Comparison of ENCODE assay signal across 12 cellular contexts in genomic region chr20:10524034-10524476, GRCh38.
DNase-seq lines count a peak whose midpoint lies in the region; ATAC-seq and TF ChIP-seq lines count a peak whose summit lies in the region.
"Had no signal": no experiment of that assay in that cellular context is flagged by ENCODE, and none has a peak within 500 bp of the region (broad histone marks: within the 10 kb centered on the region; RNA-seq: fewer than 3 reads in every experiment).

No MANE protein-coding gene starts in this region.

- intact Hi-C loops in PC-3 (cut with micrococcal nuclease), result loop anchor here (2.0 to 10.0 kb wide), 2 partner anchors 29 to 449 kb away; no protein-coding TSS in a partner anchor

- no peak overlapping the region for H2BK120ac ChIP-seq in neuronal stem cell (ENCODE audit: low read depth, low read length)

- no peak for TF ChIP-seq POLR2A in gastroesophageal sphincter (IDR thresholded peaks at IDR 0.05)

- peaks cover 52% of the 10 kb centered on the region for H3K4me1 ChIP-seq in PC-3 (ENCODE audit: insufficient read depth, low read length)
- H3K4me1 ChIP-seq in gastroesophageal sphincter, result peaks cover 0 to 28% (median 0%) of the 10 kb centered on the region in 3 donors
- H3K4me1 ChIP-seq in neuronal stem cell (ENCODE audit: control insufficient read depth in 2 of 2, insufficient read depth in 1 of 2, low read depth in 1 of 2, low read length in 2 of 2), result peaks cover 22 to 24% of the 10 kb centered on the region in 2 donors

- no peaks in the 10 kb centered on the region for H4K20me1 ChIP-seq in PC-3 (ENCODE audit: low read length)
- H4K20me1 ChIP-seq: BLaER1 treated with 17β-estradiol and CSF1 and Interleukin-3, amounts not matched to agents 10 nM and 100 nM had no signal

- H3K9me3 ChIP-seq in PC-3 (ENCODE audit: low read length) (no peaks in the 10 kb centered on the region), gastroesophageal sphincter (no peaks in the 10 kb centered on the region), neuronal stem cell (replicated peaks in 1 of 2; ENCODE audit: control insufficient read depth in 2 of 2, insufficient read depth in 1 of 2, low read depth in 1 of 2, low read length in 2 of 2) (peaks cover 0 to 16% of the 10 kb centered on the region in 2 donors)
- H3K9me3 ChIP-seq: BLaER1 treated with 17β-estradiol and CSF1 and Interleukin-3, amounts not matched to agents 10 nM and 100 nM had no signal

- H2BK12ac ChIP-seq in neuronal stem cell (ENCODE audit: low read length), result no peak overlapping the region

- H3K27ac ChIP-seq in PC-3 (ENCODE audit: low read length) (peak overlapping the region; percentile 72), gastroesophageal sphincter (peak overlapping the region; percentile 39 to 56 (median 46)), neuronal stem cell (replicated peaks; ENCODE audit: low read length) (peak overlapping the region; percentile 11)
- H3K27ac ChIP-seq: BLaER1 treated with 17β-estradiol and CSF1 and Interleukin-3, amounts not matched to agents 10 nM and 100 nM had no signal

- no peak overlapping the region for H3K4me3 ChIP-seq in PC-3 (ENCODE audit: low read length)
- no peak overlapping the region for H3K4me3 ChIP-seq in gastroesophageal sphincter
- H3K4me3 ChIP-seq in neuronal stem cell (ENCODE audit: low read length in 2 of 2), result peak overlapping the region in 1 of 2 donors; percentile 27
- H3K4me3 ChIP-seq: BLaER1 treated with 17β-estradiol and CSF1 and Interleukin-3, amounts not matched to agents 10 nM and 100 nM; skin epidermis had no signal

- no peak overlapping the region for H3K4ac ChIP-seq in neuronal stem cell (ENCODE audit: low read length)

- TF ChIP-seq CTCF in PC-3 (conservative IDR thresholded peaks at IDR 0.05; ENCODE audit: low read depth, low read length) (no peak), gastroesophageal sphincter (IDR thresholded peaks at IDR 0.05) (no peak)

- peak overlapping the region; percentile 23; the same call in 1 of the 2 replicates for H3K9ac ChIP-seq in PC-3 (ENCODE audit: low read length)
- no peak overlapping the region for H3K9ac ChIP-seq in neuronal stem cell (ENCODE audit: low read depth, low read length, poor library complexity)
- H3K9ac ChIP-seq: BLaER1 treated with 17β-estradiol and CSF1 and Interleukin-3, amounts not matched to agents 10 nM and 100 nM had no signal

- DNase-seq in Ammon's horn (ENCODE audit: low spot score) (peak; percentile 49), PC-3 (no peak), neuronal stem cell (ENCODE audit: low spot score) (no peak), HK-2 (ENCODE audit: unreplicated experiment) (no peak), NCI-H2196 treated with DMSO at 0.1 percent for 48 hours (lab: John Stamatoyannopoulos, UW; ENCODE audit: unreplicated experiment) (no peak)
- DNase-seq in activated T-cell treated with anti-CD3 and anti-CD28 coated beads, Interleukin-2, amount 50 U/mL, for 1 hour, result no peak
- DNase-seq: activated CD4-positive, alpha-beta memory T cell treated with anti-CD3 and anti-CD28 coated beads, Interleukin-2, amount 10 ng/mL, durations not matched to agents 7 days and 5 days; NCI-H446 treated with DMSO at 0.1 percent for 48 hours had no signal

- H2AK5ac ChIP-seq in neuronal stem cell (ENCODE audit: low read depth, low read length), result no peak overlapping the region

- peaks cover 17% of the 10 kb centered on the region for H3K79me2 ChIP-seq in PC-3 (ENCODE audit: low read length)

- no peaks in the 10 kb centered on the region for H3K79me1 ChIP-seq in neuronal stem cell (ENCODE audit: low read depth, low read length)

- CTCF ChIA-PET in PC-3 (lab: Charles Lee), result no interaction called here

- no peak overlapping the region for H4K91ac ChIP-seq in neuronal stem cell (ENCODE audit: low read depth, low read length, poor library complexity)

- H3K18ac ChIP-seq in neuronal stem cell (ENCODE audit: low read length), result peak overlapping the region; percentile 0

- no TSS peak for BruUV-seq in PC-3 (replicated peaks; lab: Mats Ljungman, UMichigan)

- POLR2A ChIA-PET in PC-3 (lab: Charles Lee; ENCODE audit: unreplicated experiment), result interaction anchor here (0.5 to 1.0 kb wide), 2 partner anchors 21 to 75 kb away, joined by 3 read pairs; no protein-coding TSS in a partner anchor

- no peak overlapping the region for H3K23ac ChIP-seq in neuronal stem cell (ENCODE audit: low read depth, low read length, poor library complexity)

- H3F3A ChIP-seq in PC-3 (ENCODE audit: low read length, unreplicated experiment), result peaks cover 17% of the 10 kb centered on the region

- H2AFZ ChIP-seq in PC-3 (ENCODE audit: low read length), result no peak overlapping the region
- H2AFZ ChIP-seq in neuronal stem cell (ENCODE audit: low read length), result peak overlapping the region; percentile 42

- H3K14ac ChIP-seq in neuronal stem cell (ENCODE audit: low read length), result no peak overlapping the region

- H3K27me3 ChIP-seq in PC-3 (ENCODE audit: low read length) (no peaks in the 10 kb centered on the region), gastroesophageal sphincter (no peaks in the 10 kb centered on the region), neuronal stem cell (ENCODE audit: control insufficient read depth in 3 of 3, insufficient read depth in 3 of 3, low read depth in 1 of 3, low read length in 3 of 3) (no peaks in the 10 kb centered on the region)
- H3K27me3 ChIP-seq: BLaER1 treated with 17β-estradiol and CSF1 and Interleukin-3, amounts not matched to agents 10 nM and 100 nM had no signal

- H2BK5ac ChIP-seq in neuronal stem cell (ENCODE audit: low read length), result no peak overlapping the region

- no peak overlapping the region for H4K8ac ChIP-seq in neuronal stem cell (ENCODE audit: low read depth, low read length)

- no peak for TF ChIP-seq EP300 in gastroesophageal sphincter (IDR thresholded peaks at IDR 0.05)

- ATAC-seq in PC-3, result peak; percentile 10
- ATAC-seq in gastroesophageal sphincter, result peak; percentile 96
- no peak for ATAC-seq in GM21528 (IDR thresholded peaks at IDR 0.05; ENCODE audit: low FRiP score, unreplicated experiment)

- WGBS in gastroesophageal sphincter (ENCODE audit: low coverage in 1 of 2), 2 donors, result 10 to 17% methylated on average over 4 to 9 of the region's 10 CpGs
- no CpG with 5 or more reads among the region's 10 CpGs for WGBS in neuronal stem cell (ENCODE audit: extremely low coverage in 2 of 2, insufficient read length in 2 of 2, insufficient replicate concordance in 1 of 2), 2 donors

- no peaks in the 10 kb centered on the region for H3K36me3 ChIP-seq in PC-3 (ENCODE audit: low read depth, low read length)
- no peaks in the 10 kb centered on the region for H3K36me3 ChIP-seq in gastroesophageal sphincter
- H3K36me3 ChIP-seq in neuronal stem cell (replicated peaks in 1 of 2; ENCODE audit: control insufficient read depth in 2 of 2, insufficient read depth in 2 of 2, low read length in 2 of 2), result no peaks in the 10 kb centered on the region

- peak overlapping the region; percentile 28 for H2BK15ac ChIP-seq in neuronal stem cell (ENCODE audit: low read length)

- H3K4me2 ChIP-seq in PC-3 (ENCODE audit: low read length) (peak overlapping the region; percentile 48), neuronal stem cell (ENCODE audit: insufficient read depth, low read length, poor library complexity, severe bottlenecking) (no peak overlapping the region)
- H3K4me2 ChIP-seq: BLaER1 treated with 17β-estradiol and CSF1 and Interleukin-3, amounts not matched to agents 10 nM and 100 nM had no signal

- no peaks in the 10 kb centered on the region for H3K9me2 ChIP-seq in PC-3 (replicated peaks; ENCODE audit: low read length)

Comparison
In these comparisons a context has a peak if more than half of its experiments do, and no peak if none do; other contexts are left out.
1. H3K27ac ChIP-seq: peak in every context shown above with its lines; median percentile 72 in PC-3; 46 in gastroesophageal sphincter; 11 in neuronal stem cell.